In genomic region chr9:81601639-81602623, GRCh38 we compare ENCODE assay signal across 12 cellular contexts.
DNase-seq lines count a peak whose midpoint lies in the region; ATAC-seq, FAIRE-seq and TF ChIP-seq lines count a peak whose summit lies in the region.
"Had no signal": no experiment of that assay in that cellular context is flagged by ENCODE, and none has a peak within 500 bp of the region (broad histone marks: within the 10 kb centered on the region; RNA-seq: fewer than 3 reads in every experiment).

No MANE protein-coding gene starts in this region.

- H3K9me3 ChIP-seq in ascending aorta: no peaks in the 10 kb centered on the region
- no peaks in the 10 kb centered on the region for H3K9me3 ChIP-seq in right lobe of liver
- H3K9me3 ChIP-seq: SK-N-SH had no signal

- 77% methylated on average over 15 of the region's 15 CpGs for WGBS in right lobe of liver (ENCODE audit: insufficient coverage, low coverage, low lambda C conversion rate, missing lambda C conversion rate)

- no peak for TF ChIP-seq CTCF in ascending aorta (IDR thresholded peaks at IDR 0.05)
- TF ChIP-seq CTCF in right lobe of liver (IDR thresholded peaks at IDR 0.05): no peak

- no peak overlapping the region for H3K4me3 ChIP-seq in ascending aorta
- no peak overlapping the region for H3K4me3 ChIP-seq in right lobe of liver
- H3K4me3 ChIP-seq: neural progenitor cell had no signal

- H3K27me3 ChIP-seq in ascending aorta (no peaks in the 10 kb centered on the region), right lobe of liver (no peaks in the 10 kb centered on the region)
- H3K27me3 ChIP-seq: neural progenitor cell had no signal

- H3K36me3 ChIP-seq in ascending aorta (peaks cover 4 to 6% of the 10 kb centered on the region in 2 donors), right lobe of liver (peaks cover 0 to 23% (median 12%) of the 10 kb centered on the region in 4 donors)

- no peak for TF ChIP-seq POLR2A in right lobe of liver (IDR thresholded peaks at IDR 0.05)

- FAIRE-seq in frontal cortex (lab: Jason Lieb, UNC): no peak

- peak; percentile 82 for ATAC-seq in GM18519 (IDR thresholded peaks at IDR 0.05; ENCODE audit: low FRiP score, unreplicated experiment)
- peak; percentile 57 for ATAC-seq in HG02852 (IDR thresholded peaks at IDR 0.05; ENCODE audit: unreplicated experiment)
- peak in 3 of 4 donors; percentile 25 to 55 (median 36) for ATAC-seq in right lobe of liver
- ATAC-seq in GM19328 (IDR thresholded peaks at IDR 0.05; ENCODE audit: unreplicated experiment): no peak

- DNase-seq in ascending aorta (ENCODE audit: low spot score in 2 of 2): no peak
- DNase-seq in right lobe of liver: no peak
- no peak for DNase-seq in amygdala (lab: John Stamatoyannopoulos, UW)
- no peak for DNase-seq in frontal cortex (ENCODE audit: low spot score in 2 of 2)
- DNase-seq in SK-N-DZ (ENCODE audit: low spot score): no peak
- DNase-seq: NCI-H1436; SK-N-SH; stimulated activated CD4-positive, alpha-beta T cell treated with anti-CD3 and anti-CD28 coated beads, Interleukin-15, amount 100 ng/mL, for 24 hours had no signal

- intact Hi-C loops in ascending aorta (cut with DNase I): no loop called here
- intact Hi-C loops in right lobe of liver (cut with DNase I): no loop called here

- H3K27ac ChIP-seq in ascending aorta: peak overlapping the region; percentile 30 to 39
- no peak overlapping the region for H3K27ac ChIP-seq in right lobe of liver
- H3K27ac ChIP-seq: neural progenitor cell had no signal

- peaks cover 7 to 49% of the 10 kb centered on the region in 2 donors for H3K4me1 ChIP-seq in ascending aorta
- H3K4me1 ChIP-seq in right lobe of liver: no peaks in the 10 kb centered on the region

Comparison
In these comparisons a context has a peak if more than half of its experiments do, and no peak if none do; other contexts are left out.
1. H3K27ac ChIP-seq: peak in ascending aorta (2 of 2); none in right lobe of liver (0 of 3).